In the genomic region with DNA sequence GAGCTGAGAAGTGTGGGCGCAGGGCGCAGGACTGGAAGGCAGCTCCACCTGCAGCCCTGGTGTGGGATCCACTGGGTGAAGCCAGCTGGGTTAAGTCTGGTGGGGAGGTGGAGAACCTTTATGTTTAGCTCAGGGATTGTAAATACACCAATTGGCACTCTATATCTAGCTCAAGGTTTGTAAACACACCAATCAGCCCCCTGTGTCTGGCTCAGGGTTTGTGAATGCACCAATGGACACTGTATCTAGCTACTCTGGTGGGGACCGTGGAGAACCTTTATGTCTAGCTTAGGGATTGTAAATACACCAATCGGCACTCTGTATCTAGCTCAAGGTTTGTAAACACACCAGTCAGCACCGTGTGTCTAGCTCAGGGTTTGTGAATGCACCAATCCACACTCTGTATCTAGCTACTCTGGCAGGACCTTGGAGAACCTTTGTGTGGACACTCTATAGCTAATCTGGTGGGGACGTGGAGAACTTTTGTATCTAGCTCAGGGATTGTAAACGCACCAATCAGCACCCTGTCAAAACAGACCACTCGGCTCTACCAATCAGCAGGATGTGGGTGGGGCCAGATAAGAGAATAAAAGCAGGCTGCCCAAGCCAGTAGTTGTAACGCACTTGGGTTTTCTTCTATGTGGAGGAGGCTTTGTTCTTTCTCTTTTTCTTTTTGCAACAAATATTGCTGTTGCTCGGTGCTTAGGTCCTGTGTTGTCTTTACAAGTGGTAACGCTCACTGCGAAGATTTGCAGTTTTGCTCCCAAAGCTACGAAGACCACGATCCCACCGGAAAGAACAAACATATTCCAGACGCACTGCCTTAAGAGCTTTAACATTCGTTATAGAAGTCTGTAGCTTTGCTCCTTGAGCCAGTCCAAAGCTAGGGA, we compare ENCODE assay signal across 6 cellular contexts. TPM values are rescaled to one million over a fixed set of nuclear protein-coding genes. Genes with fewer than 3 reads are reported as not detected.
DNase-seq lines count a peak whose midpoint lies in the region; ATAC-seq, FAIRE-seq and TF ChIP-seq lines count a peak whose summit lies in the region.
"Not testable (repeated sequence)": the region's sequence is repeated elsewhere in the genome, so short reads cannot be mapped to it uniquely, and the experiment has no call there.

No MANE protein-coding gene starts in this region.

- H4K5ac ChIP-seq in IMR-90 (ENCODE audit: low read depth, low read length) = peak overlapping the region; percentile 85

- H3K14ac ChIP-seq in IMR-90 (replicated peaks; ENCODE audit: low read depth, low read length) = not testable (repeated sequence)

- H2BK5ac ChIP-seq in IMR-90 (ENCODE audit: low read depth, low read length, poor library complexity, severe bottlenecking) = not testable (repeated sequence)

- not testable (repeated sequence) for TF ChIP-seq CTCF in IMR-90 (conservative IDR thresholded peaks at IDR 0.05; ENCODE audit: low read depth, low read length); parathyroid adenoma (IDR thresholded peaks at IDR 0.05)
- TF ChIP-seq CTCF in GM12878 (IDR thresholded peaks at IDR 0.05 in 2 of 3, conservative IDR thresholded peaks at IDR 0.05 in 1 of 3; ENCODE audit: control insufficient read depth in 2 of 3, extremely low read depth in 1 of 3, insufficient read depth in 1 of 3, low read depth in 3 of 3, low read length in 3 of 3) = peak in 1 of 3 experiments; percentile 9; a peak in 1 of 6 replicates
- TF ChIP-seq CTCF in heart left ventricle (IDR thresholded peaks at IDR 0.05) = peak in 1 of 12 donors; percentile 12

- peak; percentile 61 for DNase-seq in ACHN
- DNase-seq in IMR-90; GM12878 (ENCODE audit: low read depth, low spot score): not testable (repeated sequence)
- DNase-seq in SW 1271 (lab: John Stamatoyannopoulos, UW) = peak; percentile 25 to 53
- DNase-seq in heart left ventricle = peak in 1 of 5 donors; percentile 31

- H3K18ac ChIP-seq in IMR-90 (ENCODE audit: low read depth, low read length) = not testable (repeated sequence)

- BruUV-seq in IMR-90 (replicated peaks; lab: Mats Ljungman, UMichigan); GM12878 (replicated peaks; lab: Mats Ljungman, UMichigan): not testable (repeated sequence)

- TF ChIP-seq POLR2A in IMR-90 (IDR thresholded peaks at IDR 0.05; ENCODE audit: low read depth, low read length); heart left ventricle (IDR thresholded peaks at IDR 0.05): not testable (repeated sequence)
- 0 out of 2 replicates have a peak, but pooled peaks have one; percentile 6 for TF ChIP-seq POLR2A in GM12878 (IDR thresholded peaks at IDR 0.05; ENCODE audit: low read depth, low read length)

- not testable (repeated sequence) for TF ChIP-seq RAD21 in IMR-90 (IDR thresholded peaks at IDR 0.05; ENCODE audit: low read length)
- TF ChIP-seq RAD21 in GM12878 (IDR thresholded peaks at IDR 0.05; ENCODE audit: insufficient read depth, low read depth, low read length) = peak; percentile 33; the same call in 1 of the 2 replicates

- not testable (repeated sequence) for H3K27ac ChIP-seq in IMR-90 (ENCODE audit: insufficient read depth, low read length)
- H3K27ac ChIP-seq in GM12878 (ENCODE audit: control insufficient read depth, insufficient read depth) = peak overlapping the region; percentile 78
- peak overlapping the region; percentile 81 to 97 (median 92) for H3K27ac ChIP-seq in heart left ventricle
- peak overlapping the region; percentile 64 for H3K27ac ChIP-seq in parathyroid adenoma

- intact Hi-C loops in IMR-90 (cut with micrococcal nuclease) (loop anchor here (5.0 kb wide), 1 partner anchor 81 kb away; no protein-coding TSS in a partner anchor), GM12878 (cut with micrococcal nuclease; ENCODE audit: unreplicated experiment) (loop anchor here (10.0 kb wide), 1 partner anchor 186 kb away; no protein-coding TSS in a partner anchor)
- intact Hi-C loops in heart left ventricle (cut with DNase I) = not testable (repeated sequence)

- RAD21 ChIA-PET in GM12878 (lab: Charles Lee; ENCODE audit: unreplicated experiment) = interaction anchor here (0.8 to 2.4 kb wide), 11 partner anchors 14 to 243 kb away, joined by 3 to 12 read pairs (median 4); a partner anchor contains a TSS

- POLR2A ChIA-PET in IMR-90 (lab: Charles Lee; ENCODE audit: unreplicated experiment) = not testable (repeated sequence)
- POLR2A ChIA-PET in GM12878 (lab: Charles Lee) = interaction anchor here (0.5 to 6.0 kb wide), 5 partner anchors 22 to 210 kb away, joined by 3 to 40 read pairs (median 4); a partner anchor contains a TSS

- peak overlapping the region; percentile 51 for H2AK9ac ChIP-seq in IMR-90 (replicated peaks; ENCODE audit: low read depth, low read length, poor library complexity)

- H3K79me1 ChIP-seq in IMR-90 (ENCODE audit: low read depth in 1 of 2, low read length in 2 of 2) = peaks cover 23 to 44% of the 10 kb centered on the region in 2 experiments

- H2AFZ ChIP-seq in IMR-90 (replicated peaks; ENCODE audit: low read length, poor library complexity) = peak overlapping the region; percentile 89
- peak overlapping the region; percentile 63 for H2AFZ ChIP-seq in GM12878 (ENCODE audit: control insufficient read depth, low read depth, low read length)
- peak overlapping the region; percentile 88 for H2AFZ ChIP-seq in parathyroid adenoma

- not testable (repeated sequence) for TF ChIP-seq EP300 in GM12878 (IDR thresholded peaks at IDR 0.05; ENCODE audit: borderline replicate concordance in 1 of 2, control insufficient read depth in 1 of 2, low read depth in 2 of 2, low read length in 2 of 2)

- peak overlapping the region; percentile 85 for H3K4ac ChIP-seq in IMR-90 (ENCODE audit: low read depth, low read length)

- SMC1A ChIA-PET in GM12878 (lab: Charles Lee; ENCODE audit: uncharacterized antibody, unreplicated experiment) = interaction anchor here (0.9 to 4.1 kb wide), 10 partner anchors 9 to 243 kb away, joined by 3 to 46 read pairs (median 4); a partner anchor contains a TSS

- in situ Hi-C loops in ACHN (cut with HindIII; ENCODE audit: low pct_ligation_motif_present, low pct_unique_long_range_greater_than_20kb, low sequenced_read_pairs); IMR-90 (cut with MboI; ENCODE audit: low sequenced_read_pairs); GM12878 (cut with MboI): not testable (repeated sequence)

- peak overlapping the region; percentile 76 for H3K4me3 ChIP-seq in IMR-90 (ENCODE audit: insufficient read depth, low read depth, low read length)
- H3K4me3 ChIP-seq in GM12878 = peak overlapping the region; percentile 97
- peak overlapping the region; percentile 26 to 85 (median 74) for H3K4me3 ChIP-seq in heart left ventricle
- not testable (repeated sequence) for H3K4me3 ChIP-seq in parathyroid adenoma (ENCODE audit: low read depth, low read length)

- H2AK5ac ChIP-seq in IMR-90 (ENCODE audit: low read depth, low read length) = peak overlapping the region; percentile 13; the same call in 1 of the 2 replicates

- not testable (repeated sequence) for H3K23ac ChIP-seq in IMR-90 (ENCODE audit: low read depth, low read length)

- peak; percentile 18 for FAIRE-seq in GM12878 (lab: Jason Lieb, UNC)

- dilution Hi-C loops in IMR-90 (cut with HindIII; ENCODE audit: low sequenced_read_pairs, unreplicated experiment) = not testable (repeated sequence)

- peaks cover 13% of the 10 kb centered on the region for H3K79me2 ChIP-seq in GM12878 (ENCODE audit: control insufficient read depth, insufficient read depth, low read length)
- not testable (repeated sequence) for H3K79me2 ChIP-seq in parathyroid adenoma

- not testable (repeated sequence) for H3K36me3 ChIP-seq in IMR-90 (ENCODE audit: control insufficient read depth, insufficient read depth, low read length); GM12878 (ENCODE audit: control insufficient read depth in 2 of 2, insufficient read depth in 2 of 2, low read length in 1 of 2); parathyroid adenoma (ENCODE audit: control insufficient read depth, insufficient read depth, low read length)
- H3K36me3 ChIP-seq in heart left ventricle = peaks cover 0 to 16% (median 11%) of the 10 kb centered on the region in 9 donors

- H2BK120ac ChIP-seq in IMR-90 (ENCODE audit: low read depth, low read length) = peak overlapping the region; percentile 15; the same call in 1 of the 2 replicates

- H3K9me1 ChIP-seq in IMR-90 (ENCODE audit: insufficient read depth, low read length) = not testable (repeated sequence)

- not testable (repeated sequence) for H4K20me1 ChIP-seq in IMR-90 (ENCODE audit: insufficient read depth, low read length); GM12878 (ENCODE audit: control insufficient read depth, insufficient read depth)

- ATAC-seq in IMR-90 (ENCODE audit: low read depth); GM12878; heart left ventricle: not testable (repeated sequence)

- 86% methylated on average over 7 of the region's 17 CpGs; no CpG with 5 or more reads in 1 of the 2 experiments for WGBS in IMR-90 (ENCODE audit: extremely low coverage in 2 of 2, insufficient read length in 1 of 2), 2 experiments
- WGBS in GM12878 (ENCODE audit: insufficient coverage, insufficient replicate concordance, low lambda C conversion rate, missing lambda C conversion rate) = 75% methylated on average over 17 of the region's 17 CpGs
- 78 to 87% (median 84%) methylated on average over 16 to 17 of the region's 17 CpGs for WGBS in heart left ventricle, 4 donors

- CTCF ChIA-PET in IMR-90 (lab: Yijun Ruan, JAX) = not testable (repeated sequence)
- CTCF ChIA-PET in GM12878 (lab: Yijun Ruan, JAX) = interaction anchor here (1.0 to 2.2 kb wide), 7 partner anchors 10 to 213 kb away, joined by 3 to 8 read pairs (median 4); no protein-coding TSS in a partner anchor

- H3K27me3 ChIP-seq in IMR-90 (ENCODE audit: control insufficient read depth, insufficient read depth, low read length); GM12878 (replicated peaks in 1 of 2; ENCODE audit: control insufficient read depth in 2 of 2, insufficient read depth in 2 of 2, low read length in 1 of 2); heart left ventricle; parathyroid adenoma (ENCODE audit: control insufficient read depth, insufficient read depth, low read length): not testable (repeated sequence)

- H3K9me3 ChIP-seq in IMR-90 (ENCODE audit: control insufficient read depth, insufficient read depth, low read length); parathyroid adenoma (ENCODE audit: control insufficient read depth, low read length): not testable (repeated sequence)
- H3K9me3 ChIP-seq in GM12878 (replicated peaks; ENCODE audit: control insufficient read depth, insufficient read depth, low read length) (peaks cover 12% of the 10 kb centered on the region), heart left ventricle (peaks cover 0 to 13% (median 0%) of the 10 kb centered on the region in 12 donors)

- peak overlapping the region; percentile 56; the same call in 1 of the 2 replicates for H4K91ac ChIP-seq in IMR-90 (ENCODE audit: insufficient read depth, low read depth, low read length)

- not testable (repeated sequence) for H3K4me1 ChIP-seq in IMR-90 (ENCODE audit: control insufficient read depth, insufficient read depth, low read length); GM12878 (ENCODE audit: control insufficient read depth, insufficient read depth, low read length); parathyroid adenoma
- peaks cover 0 to 48% (median 29%) of the 10 kb centered on the region in 12 donors for H3K4me1 ChIP-seq in heart left ventricle

- H2BK15ac ChIP-seq in IMR-90 (ENCODE audit: low read depth, low read length) = not testable (repeated sequence)

- H3K4me2 ChIP-seq in IMR-90 (ENCODE audit: low read depth, low read length) = peak overlapping the region; percentile 31; the same call in 1 of the 2 replicates
- H3K4me2 ChIP-seq in GM12878 (ENCODE audit: control insufficient read depth, insufficient read depth) = peak overlapping the region; percentile 75
- not testable (repeated sequence) for H3K4me2 ChIP-seq in parathyroid adenoma (ENCODE audit: low read length)

- H2BK20ac ChIP-seq in IMR-90 (ENCODE audit: low read depth, low read length) = not testable (repeated sequence)

- H4K8ac ChIP-seq in IMR-90 (ENCODE audit: low read depth in 2 of 2, low read length in 2 of 2) = peak overlapping the region; percentile 91 to 96; a peak in 2 of 4 replicates

- not testable (repeated sequence) for H3K56ac ChIP-seq in IMR-90 (ENCODE audit: extremely low read depth, insufficient read depth, low read length)

- H3K9ac ChIP-seq in IMR-90 (ENCODE audit: low read depth, low read length); parathyroid adenoma: not testable (repeated sequence)
- peak overlapping the region; percentile 40; the same call in 1 of the 2 replicates for H3K9ac ChIP-seq in GM12878 (ENCODE audit: control insufficient read depth, insufficient read depth, low read length)

RNA-seq across cellular contexts. Expression of a gene that starts 1.7 kb away (rescaled TPM):
- total RNA-seq in IMR-90 (2012; rRNA removed) (129 and 141 TPM in 2 replicates), GM12878 (2014; rRNA removed) (72.9 and 80.4 TPM in 2 replicates), GM12878 (2014; rRNA removed; fragmentation: Illumina TruSeq; extraction: Trizol) (66.0 and 71.7 TPM in 2 replicates), GM12878 (2021) (67.1 and 75.1 TPM in 2 replicates), heart left ventricle (100 to 1,000 TPM in 8 of 9 donors, 10 to 100 TPM in 1; 94.5 to 142 (median 115) TPM)
- polyA plus RNA-seq in IMR-90 (2012; rRNA removed) (170 and 175 TPM in 2 replicates), GM12878 (2011; rRNA removed) (164 and 234 TPM in 2 replicates), GM12878 (2014; fragmentation: Illumina TruSeq; extraction: Trizol) (87.2 and 98.3 TPM in 2 replicates), GM12878 (2014; fragmentation: Nextera tagmentation; extraction: Ambion mirVana) (100 to 1,000 TPM; 169 to 224 TPM), GM12878 (2014; rRNA removed) (77.9 and 103 TPM in 2 replicates), GM12878 (2016; fragmentation: Nextera tagmentation; extraction: Ambion mirVana) (100 to 1,000 TPM; 199 to 207 TPM), heart left ventricle (100 to 1,000 TPM; 116 to 179 TPM)
- polyA plus RNA-seq in IMR-90 (2012; cell fraction: cytosol; rRNA removed) = 101 and 219 TPM in 2 replicates
- 81.3 and 113 TPM in 2 replicates for polyA plus RNA-seq in IMR-90 (2012; cell fraction: nucleus; rRNA removed; ENCODE audit: low replicate concordance)
- 22.0 and 23.0 TPM in 2 replicates for total RNA-seq in GM12878 (2013; cell fraction: nucleolus; rRNA removed)
- 46.9 TPM for polyA plus RNA-seq in GM12878 (2011; ENCODE audit: low read depth)
- 110 and 136 TPM in 2 replicates for polyA plus RNA-seq in GM12878 (2011; cell fraction: cytosol; rRNA removed)
- 45.1 and 54.4 TPM in 2 replicates for polyA plus RNA-seq in GM12878 (2011; cell fraction: nucleus; rRNA removed)
- polyA plus RNA-seq in GM12878 (2012) = 70.4 and 82.2 TPM in 2 replicates
- polyA minus RNA-seq in GM12878 (2011; rRNA and poly(A)+ RNA removed) = 45.9 and 50.8 TPM in 2 replicates
- 11.9 and 16.0 TPM in 2 replicates for polyA minus RNA-seq in GM12878 (2011; cell fraction: cytosol; rRNA and poly(A)+ RNA removed)
- polyA minus RNA-seq in GM12878 (2011; cell fraction: nucleus; rRNA and poly(A)+ RNA removed) = 6.8 and 11.4 TPM in 2 replicates

RNA-seq across cellular contexts. Expression of a gene that starts 26.4 kb away (rescaled TPM):
- total RNA-seq in IMR-90 (2012; rRNA removed) = 66.5 and 158 TPM in 2 replicates
- 80.5 and 81.4 TPM in 2 replicates for polyA plus RNA-seq in IMR-90 (2012; rRNA removed)
- 55.5 and 59.7 TPM in 2 replicates for polyA plus RNA-seq in IMR-90 (2012; cell fraction: cytosol; rRNA removed)
- 15.6 and 52.6 TPM in 2 replicates for polyA plus RNA-seq in IMR-90 (2012; cell fraction: nucleus; rRNA removed; ENCODE audit: low replicate concordance)
- total RNA-seq in GM12878 (2013; cell fraction: nucleolus; rRNA removed) = 74.8 and 87.1 TPM in 2 replicates
- total RNA-seq in GM12878 (2014; rRNA removed) = 88.5 and 97.1 TPM in 2 replicates
- 93.2 and 94.0 TPM in 2 replicates for total RNA-seq in GM12878 (2014; rRNA removed; fragmentation: Illumina TruSeq; extraction: Trizol)
- 80.5 and 90.0 TPM in 2 replicates for total RNA-seq in GM12878 (2021)
- 45.5 TPM for polyA plus RNA-seq in GM12878 (2011; ENCODE audit: low read depth)
- 167 and 257 TPM in 2 replicates for polyA plus RNA-seq in GM12878 (2011; rRNA removed)
- polyA plus RNA-seq in GM12878 (2011; cell fraction: cytosol; rRNA removed) = 72.8 and 77.4 TPM in 2 replicates
- polyA plus RNA-seq in GM12878 (2011; cell fraction: nucleus; rRNA removed) = 48.1 and 50.6 TPM in 2 replicates
- 79.0 and 79.3 TPM in 2 replicates for polyA plus RNA-seq in GM12878 (2012)
- polyA plus RNA-seq in GM12878 (2014; fragmentation: Illumina TruSeq; extraction: Trizol) = 95.9 and 117 TPM in 2 replicates
- polyA plus RNA-seq in GM12878 (2014; fragmentation: Nextera tagmentation; extraction: Ambion mirVana) = 100 to 1,000 TPM; 366 to 399 TPM
- 91.6 and 105 TPM in 2 replicates for polyA plus RNA-seq in GM12878 (2014; rRNA removed)
- polyA plus RNA-seq in GM12878 (2016; fragmentation: Nextera tagmentation; extraction: Ambion mirVana) = 100 to 1,000 TPM; 292 to 297 TPM
- 60.1 and 64.4 TPM in 2 replicates for polyA minus RNA-seq in GM12878 (2011; rRNA and poly(A)+ RNA removed)
- 15.1 and 19.8 TPM in 2 replicates for polyA minus RNA-seq in GM12878 (2011; cell fraction: cytosol; rRNA and poly(A)+ RNA removed)
- 35.1 and 44.6 TPM in 2 replicates for polyA minus RNA-seq in GM12878 (2011; cell fraction: nucleus; rRNA and poly(A)+ RNA removed)
- 100 to 1,000 TPM in 5 of 9 donors, 10 to 100 TPM in 4; 77.9 to 119 (median 102) TPM for total RNA-seq in heart left ventricle
- polyA plus RNA-seq in heart left ventricle = 100 to 1,000 TPM in 1 of 2 donors, 10 to 100 TPM in 1; 79.2 to 108 TPM

RNA-seq across cellular contexts. Expression of a gene that starts 26.4 kb away (rescaled TPM):
- total RNA-seq in IMR-90 (2012; rRNA removed) = 22.9 and 28.6 TPM in 2 replicates
- polyA plus RNA-seq in IMR-90 (2012; rRNA removed) = 16.7 and 16.9 TPM in 2 replicates
- 3.9 and 5.4 TPM in 2 replicates for polyA plus RNA-seq in IMR-90 (2012; cell fraction: cytosol; rRNA removed)
- polyA plus RNA-seq in IMR-90 (2012; cell fraction: nucleus; rRNA removed; ENCODE audit: low replicate concordance) = 2.0 and 7.9 TPM in 2 replicates
- total RNA-seq in GM12878 (2013; cell fraction: nucleolus; rRNA removed) = 5.1 and 5.6 TPM in 2 replicates
- 26.3 and 27.4 TPM in 2 replicates for total RNA-seq in GM12878 (2014; rRNA removed)
- total RNA-seq in GM12878 (2014; rRNA removed; fragmentation: Illumina TruSeq; extraction: Trizol) = 43.8 and 44.1 TPM in 2 replicates
- 25.9 and 26.0 TPM in 2 replicates for total RNA-seq in GM12878 (2021)
- 8.0 TPM for polyA plus RNA-seq in GM12878 (2011; ENCODE audit: low read depth)
- 36.6 and 46.4 TPM in 2 replicates for polyA plus RNA-seq in GM12878 (2011; rRNA removed)
- 17.3 and 19.7 TPM in 2 replicates for polyA plus RNA-seq in GM12878 (2011; cell fraction: cytosol; rRNA removed)
- 12.8 and 16.3 TPM in 2 replicates for polyA plus RNA-seq in GM12878 (2011; cell fraction: nucleus; rRNA removed)
- polyA plus RNA-seq in GM12878 (2012) = 13.2 and 16.3 TPM in 2 replicates
- polyA plus RNA-seq in GM12878 (2014; fragmentation: Illumina TruSeq; extraction: Trizol) = 51.4 and 58.8 TPM in 2 replicates
- polyA plus RNA-seq in GM12878 (2014; fragmentation: Nextera tagmentation; extraction: Ambion mirVana) = 10 to 100 TPM; 86.1 to 98.5 TPM
- polyA plus RNA-seq in GM12878 (2014; rRNA removed) = 23.3 and 26.2 TPM in 2 replicates
- polyA plus RNA-seq in GM12878 (2016; fragmentation: Nextera tagmentation; extraction: Ambion mirVana) = 10 to 100 TPM; 71.0 to 73.0 TPM
- polyA minus RNA-seq in GM12878 (2011; rRNA and poly(A)+ RNA removed) = 10.4 and 17.6 TPM in 2 replicates
- 6.4 and 6.7 TPM in 2 replicates for polyA minus RNA-seq in GM12878 (2011; cell fraction: cytosol; rRNA and poly(A)+ RNA removed)
- polyA minus RNA-seq in GM12878 (2011; cell fraction: nucleus; rRNA and poly(A)+ RNA removed) = 4.5 and 6.1 TPM in 2 replicates
- total RNA-seq in heart left ventricle = 10 to 100 TPM in 1 of 9 donors, 1 to 10 TPM in 8; 6.1 to 12.7 (median 8.7) TPM
- 10 to 100 TPM in 1 of 2 donors, 1 to 10 TPM in 1; 7.9 to 21.0 TPM for polyA plus RNA-seq in heart left ventricle

RNA-seq across cellular contexts. Expression of a gene that starts 26.8 kb away (rescaled TPM):
- not detected in 2 replicates for total RNA-seq in IMR-90 (2012; rRNA removed)
- 0.31 TPM in 1 of 2 replicates, not detected in the other for polyA plus RNA-seq in IMR-90 (2012; rRNA removed)
- 0.47 TPM in 1 of 2 replicates, not detected in the other for polyA plus RNA-seq in IMR-90 (2012; cell fraction: cytosol; rRNA removed)
- 0.40 TPM in 1 of 2 replicates, not detected in the other for polyA plus RNA-seq in IMR-90 (2012; cell fraction: nucleus; rRNA removed; ENCODE audit: low replicate concordance)
- not detected in 2 replicates for total RNA-seq in GM12878 (2013; cell fraction: nucleolus; rRNA removed)
- total RNA-seq in GM12878 (2014; rRNA removed) = 2.7 and 3.3 TPM in 2 replicates
- 2.8 and 4.1 TPM in 2 replicates for total RNA-seq in GM12878 (2014; rRNA removed; fragmentation: Illumina TruSeq; extraction: Trizol)
- 3.0 and 3.2 TPM in 2 replicates for total RNA-seq in GM12878 (2021)
- 4.5 TPM for polyA plus RNA-seq in GM12878 (2011; ENCODE audit: low read depth)
- polyA plus RNA-seq in GM12878 (2011; rRNA removed) = 5.5 and 6.0 TPM in 2 replicates
- polyA plus RNA-seq in GM12878 (2011; cell fraction: cytosol; rRNA removed) = 6.3 and 7.9 TPM in 2 replicates
- polyA plus RNA-seq in GM12878 (2011; cell fraction: nucleus; rRNA removed) = 3.1 and 3.3 TPM in 2 replicates
- polyA plus RNA-seq in GM12878 (2012) = 0.83 and 1.9 TPM in 2 replicates
- 4.3 and 5.7 TPM in 2 replicates for polyA plus RNA-seq in GM12878 (2014; fragmentation: Illumina TruSeq; extraction: Trizol)
- 10 to 100 TPM; 13.1 to 15.1 TPM for polyA plus RNA-seq in GM12878 (2014; fragmentation: Nextera tagmentation; extraction: Ambion mirVana)
- polyA plus RNA-seq in GM12878 (2014; rRNA removed) = 1.7 and 2.9 TPM in 2 replicates
- polyA plus RNA-seq in GM12878 (2016; fragmentation: Nextera tagmentation; extraction: Ambion mirVana) = 1 to 10 TPM; 7.4 to 9.3 TPM
- polyA minus RNA-seq in GM12878 (2011; rRNA and poly(A)+ RNA removed) = 3.0 TPM in 2 replicates
- polyA minus RNA-seq in GM12878 (2011; cell fraction: cytosol; rRNA and poly(A)+ RNA removed) = not detected in 2 replicates
- polyA minus RNA-seq in GM12878 (2011; cell fraction: nucleus; rRNA and poly(A)+ RNA removed) = 1.1 TPM in 1 of 2 replicates, not detected in the other
- total RNA-seq in heart left ventricle = 1 to 10 TPM in 2 of 9 donors, under 1 TPM in 1, not detected in 6; 0.71 to 3.6 (median 1.5) TPM
- under 1 TPM; 0.15 to 0.99 TPM for polyA plus RNA-seq in heart left ventricle
